In genomic region chr11:128621491-128622136, GRCh38 we compare ENCODE assay signal across 8 cellular contexts. TPM values are rescaled to one million over a fixed set of nuclear protein-coding genes. Genes with fewer than 3 reads are reported as not detected.
DNase-seq lines count a peak whose midpoint lies in the region; ATAC-seq and TF ChIP-seq lines count a peak whose summit lies in the region.

No MANE protein-coding gene starts in this region.

- POLR2A ChIA-PET in CD8-positive, alpha-beta T cell (lab: Charles Lee), result interaction anchor here (0.9 to 17.6 kb wide), 4 partner anchors 11 to 139 kb away, joined by 3 to 274 read pairs (median 4); no protein-coding TSS in a partner anchor

- no peaks in the 10 kb centered on the region for H4K20me1 ChIP-seq in SU-DHL-6 (ENCODE audit: low read depth, low read length)

- no peaks in the 10 kb centered on the region for H3K9me3 ChIP-seq in CD8-positive, alpha-beta T cell (ENCODE audit: low read length)
- no peaks in the 10 kb centered on the region for H3K9me3 ChIP-seq in SU-DHL-6 (ENCODE audit: insufficient read depth, low read length)

- H3K4me3 Mint-ChIP-seq in CD8-positive, alpha-beta T cell, result no peak overlapping the region

- no peak for ATAC-seq in CD8-positive, alpha-beta T cell
- ATAC-seq in sciatic nerve (peak; percentile 52), HG03159 (IDR thresholded peaks at IDR 0.05; ENCODE audit: unreplicated experiment) (no peak), GM21515 (IDR thresholded peaks at IDR 0.05; ENCODE audit: unreplicated experiment) (no peak), GM21723 (IDR thresholded peaks at IDR 0.05; ENCODE audit: unreplicated experiment) (no peak)

- peaks cover 38% of the 10 kb centered on the region for H3F3A ChIP-seq in SU-DHL-6 (ENCODE audit: insufficient read depth)

- no peak for TF ChIP-seq CTCF in CD8-positive, alpha-beta T cell (IDR thresholded peaks at IDR 0.05)
- TF ChIP-seq CTCF in SU-DHL-6 (IDR thresholded peaks at IDR 0.05; ENCODE audit: insufficient read depth, low read length, poor library complexity, severe bottlenecking) (no peak), fibroblast of villous mesenchyme (IDR thresholded peaks at IDR 0.05; ENCODE audit: insufficient read depth, low read depth, low read length) (no peak)

- CTCF ChIA-PET in CD8-positive, alpha-beta T cell (lab: Charles Lee), result interaction anchor here (0.6 to 3.8 kb wide), 7 partner anchors 10 to 449 kb away, joined by 3 to 22 read pairs (median 3); no protein-coding TSS in a partner anchor

- H3K36me3 ChIP-seq in CD8-positive, alpha-beta T cell (ENCODE audit: insufficient read depth, low read length), result no peaks in the 10 kb centered on the region
- H3K36me3 ChIP-seq in SU-DHL-6 (ENCODE audit: low read length), result no peaks in the 10 kb centered on the region

- intact Hi-C loops in CD8-positive, alpha-beta T cell (cut with DNase I, micrococcal nuclease), result loop anchor here in 1 of 2 experiments (5.0 kb wide), 2 partner anchors 49 to 569 kb away; no protein-coding TSS in a partner anchor
- intact Hi-C loops in sciatic nerve (cut with DNase I), result loop anchor here (10.0 kb wide), 1 partner anchor 447 kb away; no protein-coding TSS in a partner anchor

- peak overlapping the region; percentile 98 for H3K27ac Mint-ChIP-seq in CD8-positive, alpha-beta T cell

- H3K9ac ChIP-seq in SU-DHL-6 (ENCODE audit: low read length), result peak overlapping the region; percentile 47

- H3K27me3 ChIP-seq in CD8-positive, alpha-beta T cell (ENCODE audit: insufficient read depth, low read length), result no peaks in the 10 kb centered on the region
- no peaks in the 10 kb centered on the region for H3K27me3 ChIP-seq in SU-DHL-6 (ENCODE audit: low read length)

- no peaks in the 10 kb centered on the region for H3K79me2 ChIP-seq in SU-DHL-6 (ENCODE audit: insufficient read depth, low read length)

- H3K4me3 ChIP-seq in CD8-positive, alpha-beta T cell (ENCODE audit: low read depth, low read length), result no peak overlapping the region
- no peak overlapping the region for H3K4me3 ChIP-seq in SU-DHL-6 (ENCODE audit: insufficient read depth, low read length, poor library complexity, severe bottlenecking)
- no peak overlapping the region for H3K4me3 ChIP-seq in fibroblast of villous mesenchyme (ENCODE audit: low read depth, low read length)

- H3K4me1 Mint-ChIP-seq in CD8-positive, alpha-beta T cell (ENCODE audit: low read depth), result peaks cover 83% of the 10 kb centered on the region

- no peaks in the 10 kb centered on the region for H3K27me3 Mint-ChIP-seq in CD8-positive, alpha-beta T cell (ENCODE audit: low read depth)

- peak in 1 of 7 experiments; percentile 45 for DNase-seq in CD8-positive, alpha-beta T cell
- peak; percentile 94 for DNase-seq in fibroblast of villous mesenchyme (ENCODE audit: low read depth)
- DNase-seq in sciatic nerve (ENCODE audit: low spot score), result no peak
- DNase-seq in nucleus accumbens (lab: John Stamatoyannopoulos, UW), result no peak

- no peaks in the 10 kb centered on the region for H3K36me3 Mint-ChIP-seq in CD8-positive, alpha-beta T cell

- H3K9me3 Mint-ChIP-seq in CD8-positive, alpha-beta T cell, result no peaks in the 10 kb centered on the region

- no peaks in the 10 kb centered on the region for H3K9me2 ChIP-seq in SU-DHL-6 (replicated peaks; ENCODE audit: insufficient read depth, low read length)

- no peak overlapping the region for H3K27ac ChIP-seq in CD8-positive, alpha-beta T cell (ENCODE audit: low read depth, low read length)
- H3K27ac ChIP-seq in SU-DHL-6 (ENCODE audit: low read depth, low read length), result peak overlapping the region; percentile 100

- peaks cover 61% of the 10 kb centered on the region for H3K4me1 ChIP-seq in CD8-positive, alpha-beta T cell (ENCODE audit: insufficient read depth, low read length)

- peak overlapping the region; percentile 73 for H3K4me2 ChIP-seq in SU-DHL-6 (ENCODE audit: low read depth, low read length, poor library complexity, severe bottlenecking)

- peak overlapping the region; percentile 29 for H2AFZ ChIP-seq in SU-DHL-6 (ENCODE audit: low read depth, low read length, severe bottlenecking)

RNA-seq across cellular contexts. Expression of gene ETS1, which starts 34.3 kb away (rescaled TPM):
- total RNA-seq in CD8-positive, alpha-beta T cell, result 100 to 1,000 TPM; 338 to 345 TPM
- total RNA-seq in fibroblast of villous mesenchyme, result 80.2 and 95.0 TPM in 2 replicates
- 90.8 TPM for total RNA-seq in sciatic nerve
